ENCODE assay signal across 20 cellular contexts in genomic region chr11:120489799-120490198, GRCh38. TPM values are rescaled to one million over a fixed set of nuclear protein-coding genes. Genes with fewer than 3 reads are reported as not detected.
"Had no signal": no experiment of that assay in that cellular context is flagged by ENCODE, and none has a peak within 500 bp of the region (broad histone marks: within the 10 kb centered on the region; RNA-seq: fewer than 3 reads in every experiment).

No MANE protein-coding gene starts in this region.

- DNase-seq: KBM-7, MG63, NCI-H1092, NCI-H1436 treated with DMSO at 0.1 percent for 48 hours, NCI-H1694, NCI-H187 treated with DMSO at 0.1 percent for 48 hours, NCI-H2029 treated with DMSO at 0.1 percent for 48 hours, NCI-H2171 treated with DMSO at 0.1 percent for 48 hours, NCI-H345, NCI-H446 treated with DMSO at 0.1 percent for 48 hours, NCI-H510A treated with DMSO at 0.1 percent for 48 hours, NCI-H774, PC-3, SHP77, SK-N-SH, T-helper 1 cell had no signal

- ATAC-seq: Panc1, PC-3 had no signal

- H3K27ac ChIP-seq: RWPE1 had no signal

- H3K9me3 ChIP-seq: MG63, SK-N-SH had no signal

- H3K4me3 ChIP-seq: MG63 had no signal

RNA-seq across cellular contexts. Expression of gene GRIK4, which starts 21.7 kb away (rescaled TPM):
- total RNA-seq: HT-29, PC-3, SK-MEL-5 had no signal
